Comparison of ENCODE assay signal across 17 cellular contexts in the genomic region with DNA sequence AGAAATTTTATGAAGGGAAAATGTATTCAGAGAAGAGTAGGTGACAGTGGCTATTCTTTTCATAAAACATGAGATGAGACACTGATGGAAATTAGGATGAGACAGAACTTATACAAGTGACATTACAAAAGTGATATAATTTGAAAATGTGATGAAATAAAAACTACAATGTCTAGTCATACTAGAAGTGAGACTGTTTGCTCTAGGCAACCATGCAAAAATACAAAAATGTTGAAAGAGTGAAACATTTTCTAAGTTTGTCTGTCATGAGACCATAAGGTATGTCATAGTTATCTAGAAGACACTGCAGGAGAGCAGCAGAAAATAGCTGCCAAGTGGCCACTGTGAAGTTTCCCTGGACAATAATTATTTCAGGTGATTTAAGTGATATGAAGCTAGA.
DNase-seq lines count a peak whose midpoint lies in the region; ATAC-seq and FAIRE-seq lines count a peak whose summit lies in the region.
"Had no signal": no experiment of that assay in that cellular context is flagged by ENCODE, and none has a peak within 500 bp of the region (broad histone marks: within the 10 kb centered on the region; RNA-seq: fewer than 3 reads in every experiment).

No MANE protein-coding gene starts in this region.

- peak; percentile 54 for ATAC-seq in GM18867 (IDR thresholded peaks at IDR 0.05; ENCODE audit: unreplicated experiment)
- peak; percentile 52 for ATAC-seq in GM21447 (IDR thresholded peaks at IDR 0.05; ENCODE audit: unreplicated experiment)
- peak; percentile 61 for ATAC-seq in HG02884 (IDR thresholded peaks at IDR 0.05; ENCODE audit: unreplicated experiment)
- peak; percentile 54 for ATAC-seq in HG03442 (IDR thresholded peaks at IDR 0.05; ENCODE audit: unreplicated experiment)
- no peak for ATAC-seq in HG03571 (IDR thresholded peaks at IDR 0.05; ENCODE audit: unreplicated experiment)
- ATAC-seq: T-cell, WTC11 had no signal

- no peak for DNase-seq in RCC 7860 (ENCODE audit: low spot score)
- DNase-seq in central memory CD4-positive, alpha-beta T cell = no peak
- DNase-seq in stimulated activated CD4-positive, alpha-beta T cell treated with anti-CD3 and anti-CD28 coated beads, Interleukin-15, amount 100 ng/mL, for 24 hours = no peak
- DNase-seq: activated gamma-delta T cell, AML-193, anterior cingulate cortex, GF-D8, NCI-H2081, RPMI8226, stomach, T-cell had no signal

- FAIRE-seq in RCC 7860 (lab: Jason Lieb, UNC) = no peak
